ENCODE assay signal across 10 cellular contexts in the genomic region with DNA sequence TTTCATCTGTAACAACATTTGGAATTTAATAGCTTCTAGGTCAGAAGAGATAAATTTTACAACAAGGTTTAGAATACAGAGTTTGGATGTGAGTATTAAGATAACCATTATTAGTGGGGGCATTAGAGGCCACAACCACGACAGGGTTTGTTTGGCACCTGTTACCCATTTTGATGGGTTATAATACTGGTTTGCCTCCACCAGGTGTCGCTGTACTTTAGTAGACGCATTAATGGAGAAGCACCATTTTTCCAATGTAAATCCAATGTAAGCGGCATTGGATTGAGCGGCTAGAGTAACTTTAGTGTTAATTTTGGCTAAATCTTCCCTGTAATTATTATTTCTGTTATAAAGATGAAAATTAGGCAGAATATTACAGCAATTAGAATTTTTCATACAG.
DNase-seq lines count a peak whose midpoint lies in the region; ATAC-seq and TF ChIP-seq lines count a peak whose summit lies in the region.
"Had no signal": no experiment of that assay in that cellular context is flagged by ENCODE, and none has a peak within 500 bp of the region (broad histone marks: within the 10 kb centered on the region; RNA-seq: fewer than 3 reads in every experiment).

No MANE protein-coding gene starts in this region.

- ATAC-seq in HG02678 (IDR thresholded peaks at IDR 0.05; ENCODE audit: unreplicated experiment) (peak; percentile 46), RWPE2 (ENCODE audit: low read depth) (no peak), GM21360 (IDR thresholded peaks at IDR 0.05; ENCODE audit: unreplicated experiment) (no peak)
- no peak for ATAC-seq in stimulated activated effector memory CD8-positive, alpha-beta T cell treated with anti-CD3 and anti-CD28 coated beads, Interleukin-12 subunit alpha, Interleukin-12 subunit beta, amount 100 ng/mL, for 72 hours

- no peak overlapping the region for H3K4me3 ChIP-seq in RWPE2 (ENCODE audit: severe bottlenecking)

- no peak overlapping the region for H3K4me3 Mint-ChIP-seq in stimulated activated effector memory CD8-positive, alpha-beta T cell treated with anti-CD3 and anti-CD28 coated beads, Interleukin-12 subunit alpha, Interleukin-12 subunit beta, amount 100 ng/mL, for 72 hours
- H3K4me3 Mint-ChIP-seq: CD4-positive, alpha-beta T cell had no signal

- H3K9me3 Mint-ChIP-seq in stimulated activated effector memory CD8-positive, alpha-beta T cell treated with anti-CD3 and anti-CD28 coated beads, Interleukin-12 subunit alpha, Interleukin-12 subunit beta, amount 100 ng/mL, for 72 hours = no peaks in the 10 kb centered on the region
- H3K9me3 Mint-ChIP-seq: CD4-positive, alpha-beta T cell had no signal

- H3K4me1 ChIP-seq in RWPE2 (ENCODE audit: insufficient read depth, poor library complexity, severe bottlenecking) = no peaks in the 10 kb centered on the region

- H3K27me3 ChIP-seq in RWPE2 (ENCODE audit: insufficient read depth, poor library complexity, severe bottlenecking) = no peaks in the 10 kb centered on the region
- H3K27me3 ChIP-seq: neutrophil had no signal

- no peaks in the 10 kb centered on the region for H3K36me3 Mint-ChIP-seq in stimulated activated effector memory CD8-positive, alpha-beta T cell treated with anti-CD3 and anti-CD28 coated beads, Interleukin-12 subunit alpha, Interleukin-12 subunit beta, amount 100 ng/mL, for 72 hours

- H3K9me3 ChIP-seq in RWPE2 (ENCODE audit: severe bottlenecking) = no peaks in the 10 kb centered on the region
- H3K9me3 ChIP-seq: neutrophil had no signal

- no peaks in the 10 kb centered on the region for H3K4me1 Mint-ChIP-seq in stimulated activated effector memory CD8-positive, alpha-beta T cell treated with anti-CD3 and anti-CD28 coated beads, Interleukin-12 subunit alpha, Interleukin-12 subunit beta, amount 100 ng/mL, for 72 hours

- DNase-seq in NCI-H524 (lab: John Stamatoyannopoulos, UW) = peak; percentile 10 to 36
- no peak for DNase-seq in NCI-H524 treated with DMSO at 0.1 percent for 48 hours (lab: John Stamatoyannopoulos, UW)
- DNase-seq in RWPE2 (ENCODE audit: low spot score) = no peak
- DNase-seq in iPS-NIHi7 (ENCODE audit: extremely low spot score) = peak; percentile 35
- DNase-seq in anterior cingulate cortex (lab: John Stamatoyannopoulos, UW) = no peak
- no peak for DNase-seq in stimulated activated effector memory CD8-positive, alpha-beta T cell treated with anti-CD3 and anti-CD28 coated beads, Interleukin-12 subunit alpha, Interleukin-12 subunit beta, amount 100 ng/mL, for 72 hours (ENCODE audit: low spot score in 2 of 2)

- peak; percentile 48 for TF ChIP-seq CTCF in RWPE2 (IDR thresholded peaks at IDR 0.05; ENCODE audit: poor library complexity, severe bottlenecking)

- no peak overlapping the region for H3K27ac ChIP-seq in RWPE2 (ENCODE audit: poor library complexity, severe bottlenecking)
- H3K27ac ChIP-seq: neutrophil had no signal

- no peaks in the 10 kb centered on the region for H3K36me3 ChIP-seq in RWPE2 (ENCODE audit: low read depth)
- H3K36me3 ChIP-seq: neutrophil had no signal

- no peak overlapping the region for H3K27ac Mint-ChIP-seq in stimulated activated effector memory CD8-positive, alpha-beta T cell treated with anti-CD3 and anti-CD28 coated beads, Interleukin-12 subunit alpha, Interleukin-12 subunit beta, amount 100 ng/mL, for 72 hours
- H3K27ac Mint-ChIP-seq: CD4-positive, alpha-beta T cell had no signal

Comparison
In these comparisons a context has a peak if more than half of its experiments do, and no peak if none do; other contexts are left out.
1. DNase-seq: peak in NCI-H524 (2 of 2) and iPS-NIHi7 (single experiment); none in NCI-H524 treated with DMSO at 0.1 percent for 48 hours (single experiment), RWPE2 (single experiment), anterior cingulate cortex (0 of 58) and stimulated activated effector memory CD8-positive, alpha-beta T cell treated with anti-CD3 and anti-CD28 coated beads, Interleukin-12 subunit alpha, Interleukin-12 subunit beta, amount 100 ng/mL, for 72 hours (0 of 2).